In genomic region chr16:4802659-4803287, GRCh38 we compare ENCODE assay signal across 7 cellular contexts.
DNase-seq lines count a peak whose midpoint lies in the region; ATAC-seq and TF ChIP-seq lines count a peak whose summit lies in the region.

No MANE protein-coding gene starts in this region.

- peak; percentile 86 for ATAC-seq in GM18505 (IDR thresholded peaks at IDR 0.05; ENCODE audit: unreplicated experiment)
- ATAC-seq in HG02981 (IDR thresholded peaks at IDR 0.05; ENCODE audit: unreplicated experiment), result peak; percentile 93

- in situ Hi-C loops in astrocyte of the spinal cord (cut with HindIII; ENCODE audit: low sequenced_read_pairs), result no loop called here

- H3K4me3 ChIP-seq in astrocyte of the spinal cord (ENCODE audit: low read depth, low read length), result peak overlapping the region; percentile 63

- peak; percentile 35 for TF ChIP-seq POLR2A in GM18505 (IDR thresholded peaks at IDR 0.05; ENCODE audit: borderline replicate concordance, extremely low read depth, insufficient read depth, insufficient read length)

- TF ChIP-seq CTCF in astrocyte of the spinal cord (IDR thresholded peaks at IDR 0.05; ENCODE audit: low read depth, low read length), result no peak

- DNase-seq in NCI-H1930 (lab: John Stamatoyannopoulos, UW) (peak; percentile 90 to 96), T1000 (lab: John Stamatoyannopoulos, UW) (peak; percentile 95), astrocyte of the spinal cord (ENCODE audit: low read depth, low spot score) (peak; percentile 92), hypothalamus (lab: John Stamatoyannopoulos, UW) (peak; percentile 71 to 99 (median 95)), retina (peak; percentile 95)

Comparison
In these comparisons a context has a peak if more than half of its experiments do, and no peak if none do; other contexts are left out.
1. Peak in every context shown above with its lines: DNase-seq, ATAC-seq and H3K4me3 ChIP-seq.